13 cellular contexts compared by ENCODE assay signal in genomic region chr3:53217175-53217574, GRCh38.
DNase-seq lines count a peak whose midpoint lies in the region; TF ChIP-seq lines count a peak whose summit lies in the region.
"Had no signal": no experiment of that assay in that cellular context is flagged by ENCODE, and none has a peak within 500 bp of the region (broad histone marks: within the 10 kb centered on the region; RNA-seq: fewer than 3 reads in every experiment).

No MANE protein-coding gene starts in this region.

- H3K36me3 ChIP-seq in BLaER1 treated with 17β-estradiol and CSF1 and Interleukin-3, amounts not matched to agents 10 nM and 100 nM: peaks cover 0 to 9% (median 2%) of the 10 kb centered on the region in 11 experiments; a peak in 6 of 22 replicates
- peaks cover 21% of the 10 kb centered on the region for H3K36me3 ChIP-seq in neutrophil

- intact Hi-C loops in dendritic cell treated with granulocyte-macrophage colony-stimulating factor and Interleukin-4, amounts not matched to agents 40 ng/mL and 50 ng/mL, for 4 days (cut with micrococcal nuclease): loop anchor here (5.0 kb wide), 1 partner anchor 35 kb away; no protein-coding TSS in a partner anchor

- DNase-seq in D341Med (ENCODE audit: low spot score) (peak; percentile 9), NCI-H524 treated with DMSO at 0.1 percent for 48 hours (lab: John Stamatoyannopoulos, UW) (no peak), midbrain (lab: John Stamatoyannopoulos, UW) (no peak), GM10266 (ENCODE audit: extremely low spot score) (no peak)
- DNase-seq: AML-193; CD8-positive, alpha-beta T cell; COR-L47; GM23248; HCEC 1CT had no signal

- no peak overlapping the region for H3K4me3 Mint-ChIP-seq in dendritic cell treated with granulocyte-macrophage colony-stimulating factor and Interleukin-4, amounts not matched to agents 40 ng/mL and 50 ng/mL, for 4 days
- H3K4me3 Mint-ChIP-seq: CD8-positive, alpha-beta T cell; IgD-negative memory B cell had no signal

- peaks cover 0 to 16% (median 0%) of the 10 kb centered on the region in 11 experiments; a peak in 8 of 22 replicates for H3K9me3 ChIP-seq in BLaER1 treated with 17β-estradiol and CSF1 and Interleukin-3, amounts not matched to agents 10 nM and 100 nM (replicated peaks in 1 of 11)
- no peaks in the 10 kb centered on the region for H3K9me3 ChIP-seq in neutrophil

- H3K4me2 ChIP-seq in BLaER1 treated with 17β-estradiol and CSF1 and Interleukin-3, amounts not matched to agents 10 nM and 100 nM: peak overlapping the region in 3 of 11 experiments; percentile 54 to 75 (median 70); a peak in 4 of 22 replicates

- H4K20me1 ChIP-seq in BLaER1 treated with 17β-estradiol and CSF1 and Interleukin-3, amounts not matched to agents 10 nM and 100 nM: peaks cover 0 to 21% (median 7%) of the 10 kb centered on the region in 11 experiments; a peak in 10 of 22 replicates

- peaks cover 5 to 34% (median 21%) of the 10 kb centered on the region in 10 experiments; a peak in 16 of 20 replicates for H3K4me1 ChIP-seq in BLaER1 treated with 17β-estradiol and CSF1 and Interleukin-3, amounts not matched to agents 10 nM and 100 nM
- peaks cover 12 to 20% of the 10 kb centered on the region in 2 experiments for H3K4me1 ChIP-seq in neutrophil (ENCODE audit: control insufficient read depth in 1 of 2, insufficient read depth in 1 of 2, low read depth in 1 of 2, low read length in 1 of 2)

- no peak overlapping the region for H3K9ac ChIP-seq in BLaER1 treated with 17β-estradiol and CSF1 and Interleukin-3, amounts not matched to agents 10 nM and 100 nM
- H3K9ac ChIP-seq: GM23248 had no signal

- H3K27me3 ChIP-seq in BLaER1 treated with 17β-estradiol and CSF1 and Interleukin-3, amounts not matched to agents 10 nM and 100 nM: no peaks in the 10 kb centered on the region
- H3K27me3 ChIP-seq in neutrophil: no peaks in the 10 kb centered on the region

- peaks cover 40% of the 10 kb centered on the region for H3K4me1 Mint-ChIP-seq in dendritic cell treated with granulocyte-macrophage colony-stimulating factor and Interleukin-4, amounts not matched to agents 40 ng/mL and 50 ng/mL, for 4 days (ENCODE audit: low read depth)

- H3K36me3 Mint-ChIP-seq in dendritic cell treated with granulocyte-macrophage colony-stimulating factor and Interleukin-4, amounts not matched to agents 40 ng/mL and 50 ng/mL, for 4 days (ENCODE audit: low read depth): peaks cover 4% of the 10 kb centered on the region
- H3K36me3 Mint-ChIP-seq: CD8-positive, alpha-beta T cell had no signal

- peak overlapping the region in 8 of 11 experiments; percentile 6 to 72 (median 64); a peak in 8 of 22 replicates for H3K27ac ChIP-seq in BLaER1 treated with 17β-estradiol and CSF1 and Interleukin-3, amounts not matched to agents 10 nM and 100 nM
- peak overlapping the region; percentile 73 for H3K27ac ChIP-seq in neutrophil
- H3K27ac ChIP-seq: GM23248 had no signal

- H3K9me3 Mint-ChIP-seq in dendritic cell treated with granulocyte-macrophage colony-stimulating factor and Interleukin-4, amounts not matched to agents 40 ng/mL and 50 ng/mL, for 4 days: no peaks in the 10 kb centered on the region
- H3K9me3 Mint-ChIP-seq: CD8-positive, alpha-beta T cell had no signal

- no peaks in the 10 kb centered on the region for H3K27me3 Mint-ChIP-seq in dendritic cell treated with granulocyte-macrophage colony-stimulating factor and Interleukin-4, amounts not matched to agents 40 ng/mL and 50 ng/mL, for 4 days
- H3K27me3 Mint-ChIP-seq: IgD-negative memory B cell had no signal

- no peak overlapping the region for H3K4me3 ChIP-seq in BLaER1 treated with 17β-estradiol and CSF1 and Interleukin-3, amounts not matched to agents 10 nM and 100 nM
- H3K4me3 ChIP-seq in neutrophil (ENCODE audit: low read depth in 1 of 2, low read length in 1 of 2): no peak overlapping the region
- H3K4me3 ChIP-seq: GM23248 had no signal

- TF ChIP-seq CTCF in neutrophil (IDR thresholded peaks at IDR 0.05) (no peak), GM10266 (IDR thresholded peaks at IDR 0.05; ENCODE audit: control insufficient read depth, insufficient read depth, low read depth, missing control alignments) (no peak)

- H3K27ac Mint-ChIP-seq in dendritic cell treated with granulocyte-macrophage colony-stimulating factor and Interleukin-4, amounts not matched to agents 40 ng/mL and 50 ng/mL, for 4 days: peak overlapping the region; percentile 66
- H3K27ac Mint-ChIP-seq: CD8-positive, alpha-beta T cell; IgD-negative memory B cell had no signal
